ENCODE assay signal across 1 cellular context in the genomic region with DNA sequence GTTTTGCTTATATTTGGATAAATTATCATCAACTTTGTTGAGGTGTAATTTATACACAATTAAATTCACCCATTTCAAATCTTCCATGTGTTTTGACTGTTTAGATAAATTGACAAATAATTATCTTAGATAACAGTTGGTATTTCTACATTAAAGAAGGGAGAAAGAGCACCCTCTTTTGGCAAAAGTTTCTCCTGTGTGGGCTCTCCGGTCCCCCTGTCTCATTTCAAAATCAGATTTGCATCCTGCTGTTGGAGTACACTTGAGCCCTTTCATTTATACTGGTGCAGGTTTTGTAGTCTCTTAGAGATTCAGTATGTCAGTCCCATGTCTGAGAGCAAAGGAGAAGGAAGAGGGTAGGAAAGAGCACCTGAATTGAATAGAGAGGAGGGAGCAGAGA.
TF ChIP-seq lines count a peak whose summit lies in the region.

No MANE protein-coding gene starts in this region.

TF ChIP-seq in GM12878, 131 proteins besides CTCF, POLR2A, EP300 and RAD21:
- peak; percentile 11; the same call in 1 of the 2 replicates for TF ChIP-seq SMC3 (IDR thresholded peaks at IDR 0.05; ENCODE audit: borderline replicate concordance, low read length)
- no peak for TF ChIP-seq HDAC6 (IDR thresholded peaks at IDR 0.05; ENCODE audit: unreplicated experiment)
